1 cellular context compared by ENCODE assay signal in the genomic region with DNA sequence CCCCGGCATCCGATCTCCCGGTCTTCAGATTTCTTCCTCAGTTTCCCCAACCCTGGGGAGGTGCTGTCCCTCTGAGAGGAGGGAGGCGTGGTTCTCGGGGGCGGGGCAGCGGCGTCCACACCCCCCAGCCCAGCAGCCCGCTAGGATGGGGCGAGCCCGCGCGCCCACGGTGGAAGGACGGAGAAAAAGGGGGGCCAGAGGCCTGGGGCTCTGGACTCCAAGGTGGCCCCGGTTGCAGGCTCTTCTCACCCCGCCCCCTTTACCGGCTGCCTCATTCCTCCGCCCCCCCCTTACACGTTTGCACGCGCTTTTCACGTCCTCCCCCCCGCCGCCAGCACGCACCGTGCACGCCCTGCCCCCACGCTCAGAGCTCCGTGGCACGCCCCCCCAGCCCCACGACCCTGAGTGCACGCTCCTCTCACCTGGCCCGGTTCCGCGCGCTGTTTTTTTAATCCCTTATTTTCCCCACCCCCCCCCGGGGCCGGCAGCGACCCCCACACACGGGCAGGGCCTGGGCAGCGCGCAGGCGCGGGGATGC.
A peak's percentile ranks its signal among the peaks of the same experiment; 100 is the strongest.
TF ChIP-seq lines count a peak whose summit lies in the region.

No MANE protein-coding gene starts in this region.

TF ChIP-seq in K562, 482 proteins besides CTCF, POLR2A, EP300 and RAD21 (continued from another document):
- no peak for TF ChIP-seq ARNT (IDR thresholded peaks at IDR 0.05)
- TF ChIP-seq GABPB1 (CRISPR knock-in tag; IDR thresholded peaks at IDR 0.05) = peak; percentile 43; the same call in 1 of the 2 replicates
- 0 out of 4 replicates have a peak, but pooled peaks of 1 of the 2 experiments have one; percentile 28 for TF ChIP-seq HDAC1 (IDR thresholded peaks at IDR 0.05)
- 0 out of 2 replicates have a peak, but pooled peaks have one; percentile 16 for TF ChIP-seq USF2 (CRISPR knock-in tag; IDR thresholded peaks at IDR 0.05)
- no peak; the same call in 1 of the 2 replicates for TF ChIP-seq MGA (IDR thresholded peaks at IDR 0.05)
- peak; percentile 68; the same call in 1 of the 2 replicates for TF ChIP-seq ILF3 (IDR thresholded peaks at IDR 0.05; ENCODE audit: borderline replicate concordance)
- TF ChIP-seq EGR1 (conservative IDR thresholded peaks at IDR 0.05) = peak; percentile 58
- 0 out of 2 replicates have a peak, but pooled peaks have one; percentile 8 for TF ChIP-seq HDAC2 (IDR thresholded peaks at IDR 0.05)
- TF ChIP-seq MAX (CRISPR knock-in tag; IDR thresholded peaks at IDR 0.05) = peak; percentile 37; the same call in 1 of the 2 replicates
- peak; percentile 90 for TF ChIP-seq ZNF740 (CRISPR knock-in tag; IDR thresholded peaks at IDR 0.05)
- TF ChIP-seq ZNF740 (tag; IDR thresholded peaks at IDR 0.05) = no peak
- 0 out of 2 replicates have a peak, but pooled peaks have one; percentile 4 for TF ChIP-seq CGGBP1 (CRISPR knock-in tag; IDR thresholded peaks at IDR 0.05)
- TF ChIP-seq HDGF (IDR thresholded peaks at IDR 0.05) = no peak
- peak; percentile 8; the same call in 1 of the 2 replicates for TF ChIP-seq FOXP1 (CRISPR knock-in tag; IDR thresholded peaks at IDR 0.05)
- TF ChIP-seq, protein P1, sequence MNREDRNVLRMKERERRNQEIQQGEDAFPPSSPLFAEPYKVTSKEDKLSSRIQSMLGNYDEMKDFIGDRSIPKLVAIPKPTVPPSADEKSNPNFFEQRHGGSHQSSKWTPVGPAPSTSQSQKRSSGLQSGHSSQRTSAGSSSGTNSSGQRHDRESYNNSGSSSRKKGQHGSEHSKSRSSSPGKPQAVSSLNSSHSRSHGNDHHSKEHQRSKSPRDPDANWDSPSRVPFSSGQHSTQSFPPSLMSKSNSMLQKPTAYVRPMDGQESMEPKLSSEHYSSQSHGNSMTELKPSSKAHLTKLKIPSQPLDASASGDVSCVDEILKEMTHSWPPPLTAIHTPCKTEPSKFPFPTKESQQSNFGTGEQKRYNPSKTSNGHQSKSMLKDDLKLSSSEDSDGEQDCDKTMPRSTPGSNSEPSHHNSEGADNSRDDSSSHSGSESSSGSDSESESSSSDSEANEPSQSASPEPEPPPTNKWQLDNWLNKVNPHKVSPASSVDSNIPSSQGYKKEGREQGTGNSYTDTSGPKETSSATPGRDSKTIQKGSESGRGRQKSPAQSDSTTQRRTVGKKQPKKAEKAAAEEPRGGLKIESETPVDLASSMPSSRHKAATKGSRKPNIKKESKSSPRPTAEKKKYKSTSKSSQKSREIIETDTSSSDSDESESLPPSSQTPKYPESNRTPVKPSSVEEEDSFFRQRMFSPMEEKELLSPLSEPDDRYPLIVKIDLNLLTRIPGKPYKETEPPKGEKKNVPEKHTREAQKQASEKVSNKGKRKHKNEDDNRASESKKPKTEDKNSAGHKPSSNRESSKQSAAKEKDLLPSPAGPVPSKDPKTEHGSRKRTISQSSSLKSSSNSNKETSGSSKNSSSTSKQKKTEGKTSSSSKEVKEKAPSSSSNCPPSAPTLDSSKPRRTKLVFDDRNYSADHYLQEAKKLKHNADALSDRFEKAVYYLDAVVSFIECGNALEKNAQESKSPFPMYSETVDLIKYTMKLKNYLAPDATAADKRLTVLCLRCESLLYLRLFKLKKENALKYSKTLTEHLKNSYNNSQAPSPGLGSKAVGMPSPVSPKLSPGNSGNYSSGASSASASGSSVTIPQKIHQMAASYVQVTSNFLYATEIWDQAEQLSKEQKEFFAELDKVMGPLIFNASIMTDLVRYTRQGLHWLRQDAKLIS (CRISPR knock-in tag; IDR thresholded peaks at IDR 0.05) = 0 out of 2 replicates have a peak, but pooled peaks have one; percentile 12
TF ChIP-seq in K562: peak in this region for 39.
